ENCODE assay signal across 1 cellular context in the genomic region with DNA sequence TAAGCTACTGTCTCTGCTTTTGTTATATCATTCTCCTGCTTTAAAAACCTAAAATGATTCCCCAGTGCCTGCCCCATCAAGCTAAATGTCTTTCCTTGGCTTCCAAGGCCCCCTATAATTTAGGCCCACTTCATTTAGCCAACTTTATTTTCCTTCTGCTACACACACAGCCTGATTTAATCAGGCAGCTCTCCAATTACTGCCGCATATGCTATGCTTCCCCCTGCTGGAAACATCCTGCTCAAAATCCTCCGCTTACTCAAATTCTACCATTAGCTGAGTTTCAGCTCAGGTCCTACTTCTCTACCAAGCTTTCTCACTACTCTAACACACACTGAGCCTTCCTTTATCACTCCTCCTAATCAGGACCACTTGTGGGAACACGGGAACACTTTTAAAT.
TF ChIP-seq lines count a peak whose summit lies in the region.

No MANE protein-coding gene starts in this region.

TF ChIP-seq in GM12878, 131 proteins besides CTCF, POLR2A, EP300 and RAD21 (continued from another document):
- TF ChIP-seq, protein P1, sequence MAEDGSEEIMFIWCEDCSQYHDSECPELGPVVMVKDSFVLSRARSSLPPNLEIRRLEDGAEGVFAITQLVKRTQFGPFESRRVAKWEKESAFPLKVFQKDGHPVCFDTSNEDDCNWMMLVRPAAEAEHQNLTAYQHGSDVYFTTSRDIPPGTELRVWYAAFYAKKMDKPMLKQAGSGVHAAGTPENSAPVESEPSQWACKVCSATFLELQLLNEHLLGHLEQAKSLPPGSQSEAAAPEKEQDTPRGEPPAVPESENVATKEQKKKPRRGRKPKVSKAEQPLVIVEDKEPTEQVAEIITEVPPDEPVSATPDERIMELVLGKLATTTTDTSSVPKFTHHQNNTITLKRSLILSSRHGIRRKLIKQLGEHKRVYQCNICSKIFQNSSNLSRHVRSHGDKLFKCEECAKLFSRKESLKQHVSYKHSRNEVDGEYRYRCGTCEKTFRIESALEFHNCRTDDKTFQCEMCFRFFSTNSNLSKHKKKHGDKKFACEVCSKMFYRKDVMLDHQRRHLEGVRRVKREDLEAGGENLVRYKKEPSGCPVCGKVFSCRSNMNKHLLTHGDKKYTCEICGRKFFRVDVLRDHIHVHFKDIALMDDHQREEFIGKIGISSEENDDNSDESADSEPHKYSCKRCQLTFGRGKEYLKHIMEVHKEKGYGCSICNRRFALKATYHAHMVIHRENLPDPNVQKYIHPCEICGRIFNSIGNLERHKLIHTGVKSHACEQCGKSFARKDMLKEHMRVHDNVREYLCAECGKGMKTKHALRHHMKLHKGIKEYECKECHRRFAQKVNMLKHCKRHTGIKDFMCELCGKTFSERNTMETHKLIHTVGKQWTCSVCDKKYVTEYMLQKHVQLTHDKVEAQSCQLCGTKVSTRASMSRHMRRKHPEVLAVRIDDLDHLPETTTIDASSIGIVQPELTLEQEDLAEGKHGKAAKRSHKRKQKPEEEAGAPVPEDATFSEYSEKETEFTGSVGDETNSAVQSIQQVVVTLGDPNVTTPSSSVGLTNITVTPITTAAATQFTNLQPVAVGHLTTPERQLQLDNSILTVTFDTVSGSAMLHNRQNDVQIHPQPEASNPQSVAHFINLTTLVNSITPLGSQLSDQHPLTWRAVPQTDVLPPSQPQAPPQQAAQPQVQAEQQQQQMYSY (CRISPR knock-in tag; IDR thresholded peaks at IDR 0.05): no peak
- no peak for TF ChIP-seq MEF2A (IDR thresholded peaks at IDR 0.05; ENCODE audit: insufficient read depth, low read depth, low read length)
- TF ChIP-seq SMC3 (IDR thresholded peaks at IDR 0.05; ENCODE audit: borderline replicate concordance, low read length): no peak
- TF ChIP-seq POLR2AphosphoS5 (IDR thresholded peaks at IDR 0.05; ENCODE audit: low read length): no peak
- TF ChIP-seq, protein P2, sequence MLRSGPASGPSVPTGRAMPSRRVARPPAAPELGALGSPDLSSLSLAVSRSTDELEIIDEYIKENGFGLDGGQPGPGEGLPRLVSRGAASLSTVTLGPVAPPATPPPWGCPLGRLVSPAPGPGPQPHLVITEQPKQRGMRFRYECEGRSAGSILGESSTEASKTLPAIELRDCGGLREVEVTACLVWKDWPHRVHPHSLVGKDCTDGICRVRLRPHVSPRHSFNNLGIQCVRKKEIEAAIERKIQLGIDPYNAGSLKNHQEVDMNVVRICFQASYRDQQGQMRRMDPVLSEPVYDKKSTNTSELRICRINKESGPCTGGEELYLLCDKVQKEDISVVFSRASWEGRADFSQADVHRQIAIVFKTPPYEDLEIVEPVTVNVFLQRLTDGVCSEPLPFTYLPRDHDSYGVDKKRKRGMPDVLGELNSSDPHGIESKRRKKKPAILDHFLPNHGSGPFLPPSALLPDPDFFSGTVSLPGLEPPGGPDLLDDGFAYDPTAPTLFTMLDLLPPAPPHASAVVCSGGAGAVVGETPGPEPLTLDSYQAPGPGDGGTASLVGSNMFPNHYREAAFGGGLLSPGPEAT (IDR thresholded peaks at IDR 0.05; ENCODE audit: low read depth): no peak
- no peak for TF ChIP-seq SIX5 (IDR thresholded peaks at IDR 0.05; ENCODE audit: low read depth, low read length, severe bottlenecking)
- TF ChIP-seq MEF2B (IDR thresholded peaks at IDR 0.05; ENCODE audit: partially characterized antibody, poor library complexity, severe bottlenecking): no peak
- no peak for TF ChIP-seq SMAD1 (IDR thresholded peaks at IDR 0.05; ENCODE audit: low read depth, partially characterized antibody)
- TF ChIP-seq CEBPB (IDR thresholded peaks at IDR 0.05; ENCODE audit: borderline replicate concordance in 1 of 2, low read depth in 2 of 2, low read length in 2 of 2): no peak
- no peak for TF ChIP-seq HDGF (IDR thresholded peaks at IDR 0.05)
- TF ChIP-seq DPF2 (IDR thresholded peaks at IDR 0.05): no peak
- TF ChIP-seq CHD4 (IDR thresholded peaks at IDR 0.05): no peak
- TF ChIP-seq POU2F2 (IDR thresholded peaks at IDR 0.05; ENCODE audit: borderline replicate concordance, low read depth, low read length): no peak
TF ChIP-seq in GM12878: peak in this region for 0.
